1 cellular context compared by ENCODE assay signal in genomic region chr5:172420215-172420934, GRCh38.
TF ChIP-seq lines count a peak whose summit lies in the region.

No MANE protein-coding gene starts in this region.

TF ChIP-seq in HepG2, 621 proteins besides CTCF, POLR2A, EP300 and RAD21 (continued from another document and continues in another):
- TF ChIP-seq, protein P1, sequence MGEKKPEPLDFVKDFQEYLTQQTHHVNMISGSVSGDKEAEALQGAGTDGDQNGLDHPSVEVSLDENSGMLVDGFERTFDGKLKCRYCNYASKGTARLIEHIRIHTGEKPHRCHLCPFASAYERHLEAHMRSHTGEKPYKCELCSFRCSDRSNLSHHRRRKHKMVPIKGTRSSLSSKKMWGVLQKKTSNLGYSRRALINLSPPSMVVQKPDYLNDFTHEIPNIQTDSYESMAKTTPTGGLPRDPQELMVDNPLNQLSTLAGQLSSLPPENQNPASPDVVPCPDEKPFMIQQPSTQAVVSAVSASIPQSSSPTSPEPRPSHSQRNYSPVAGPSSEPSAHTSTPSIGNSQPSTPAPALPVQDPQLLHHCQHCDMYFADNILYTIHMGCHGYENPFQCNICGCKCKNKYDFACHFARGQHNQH (CRISPR knock-in tag; IDR thresholded peaks at IDR 0.05): 0 out of 2 replicates have a peak, but pooled peaks have one; percentile 60
- TF ChIP-seq SALL1 (CRISPR knock-in tag; IDR thresholded peaks at IDR 0.05) (peak; percentile 53; the same call in 1 of the 2 replicates), ZNF281 (CRISPR knock-in tag; IDR thresholded peaks at IDR 0.05; ENCODE audit: borderline replicate concordance) (peak; percentile 20; the same call in 1 of the 2 replicates), ELF1 (CRISPR knock-in tag; IDR thresholded peaks at IDR 0.05) (peak; percentile 64), NRL (CRISPR knock-in tag; IDR thresholded peaks at IDR 0.05; ENCODE audit: borderline replicate concordance) (no peak), FOSL2 (CRISPR knock-in tag; IDR thresholded peaks at IDR 0.05) (peak; percentile 67), NR2F1 (CRISPR knock-in tag; IDR thresholded peaks at IDR 0.05) (0 out of 4 replicates have a peak, but pooled peaks of 1 of the 2 experiments have one; percentile 25), SP2 (CRISPR knock-in tag; IDR thresholded peaks at IDR 0.05) (peak; percentile 96), TEAD3 (CRISPR knock-in tag; optimal IDR thresholded peaks at IDR 0.05; ENCODE audit: borderline replicate concordance) (peak; percentile 56), KAT7 (CRISPR knock-in tag; IDR thresholded peaks at IDR 0.05; ENCODE audit: borderline replicate concordance) (no peak), SATB2 (CRISPR knock-in tag; IDR thresholded peaks at IDR 0.05) (no peak), REPIN1 (CRISPR knock-in tag; IDR thresholded peaks at IDR 0.05; ENCODE audit: borderline replicate concordance, low read depth) (0 out of 2 replicates have a peak, but pooled peaks have one; percentile 27), CHD2 (IDR thresholded peaks at IDR 0.05; ENCODE audit: low read depth, low read length) (peak; percentile 47; the same call in 1 of the 2 replicates), NCOR1 (IDR thresholded peaks at IDR 0.05; ENCODE audit: borderline replicate concordance, low read length) (peak; percentile 24; the same call in 1 of the 2 replicates), SOX5 (CRISPR knock-in tag; IDR thresholded peaks at IDR 0.05; ENCODE audit: borderline replicate concordance) (peak; percentile 51; the same call in 1 of the 2 replicates), TFDP1 (CRISPR knock-in tag; IDR thresholded peaks at IDR 0.05; ENCODE audit: borderline replicate concordance) (0 out of 2 replicates have a peak, but pooled peaks have one; percentile 16), MBD4 (IDR thresholded peaks at IDR 0.05; ENCODE audit: borderline replicate concordance, low read length) (no peak), NFE2L2 (IDR thresholded peaks at IDR 0.05; ENCODE audit: low read length) (no peak)
- TF ChIP-seq, protein P2, sequence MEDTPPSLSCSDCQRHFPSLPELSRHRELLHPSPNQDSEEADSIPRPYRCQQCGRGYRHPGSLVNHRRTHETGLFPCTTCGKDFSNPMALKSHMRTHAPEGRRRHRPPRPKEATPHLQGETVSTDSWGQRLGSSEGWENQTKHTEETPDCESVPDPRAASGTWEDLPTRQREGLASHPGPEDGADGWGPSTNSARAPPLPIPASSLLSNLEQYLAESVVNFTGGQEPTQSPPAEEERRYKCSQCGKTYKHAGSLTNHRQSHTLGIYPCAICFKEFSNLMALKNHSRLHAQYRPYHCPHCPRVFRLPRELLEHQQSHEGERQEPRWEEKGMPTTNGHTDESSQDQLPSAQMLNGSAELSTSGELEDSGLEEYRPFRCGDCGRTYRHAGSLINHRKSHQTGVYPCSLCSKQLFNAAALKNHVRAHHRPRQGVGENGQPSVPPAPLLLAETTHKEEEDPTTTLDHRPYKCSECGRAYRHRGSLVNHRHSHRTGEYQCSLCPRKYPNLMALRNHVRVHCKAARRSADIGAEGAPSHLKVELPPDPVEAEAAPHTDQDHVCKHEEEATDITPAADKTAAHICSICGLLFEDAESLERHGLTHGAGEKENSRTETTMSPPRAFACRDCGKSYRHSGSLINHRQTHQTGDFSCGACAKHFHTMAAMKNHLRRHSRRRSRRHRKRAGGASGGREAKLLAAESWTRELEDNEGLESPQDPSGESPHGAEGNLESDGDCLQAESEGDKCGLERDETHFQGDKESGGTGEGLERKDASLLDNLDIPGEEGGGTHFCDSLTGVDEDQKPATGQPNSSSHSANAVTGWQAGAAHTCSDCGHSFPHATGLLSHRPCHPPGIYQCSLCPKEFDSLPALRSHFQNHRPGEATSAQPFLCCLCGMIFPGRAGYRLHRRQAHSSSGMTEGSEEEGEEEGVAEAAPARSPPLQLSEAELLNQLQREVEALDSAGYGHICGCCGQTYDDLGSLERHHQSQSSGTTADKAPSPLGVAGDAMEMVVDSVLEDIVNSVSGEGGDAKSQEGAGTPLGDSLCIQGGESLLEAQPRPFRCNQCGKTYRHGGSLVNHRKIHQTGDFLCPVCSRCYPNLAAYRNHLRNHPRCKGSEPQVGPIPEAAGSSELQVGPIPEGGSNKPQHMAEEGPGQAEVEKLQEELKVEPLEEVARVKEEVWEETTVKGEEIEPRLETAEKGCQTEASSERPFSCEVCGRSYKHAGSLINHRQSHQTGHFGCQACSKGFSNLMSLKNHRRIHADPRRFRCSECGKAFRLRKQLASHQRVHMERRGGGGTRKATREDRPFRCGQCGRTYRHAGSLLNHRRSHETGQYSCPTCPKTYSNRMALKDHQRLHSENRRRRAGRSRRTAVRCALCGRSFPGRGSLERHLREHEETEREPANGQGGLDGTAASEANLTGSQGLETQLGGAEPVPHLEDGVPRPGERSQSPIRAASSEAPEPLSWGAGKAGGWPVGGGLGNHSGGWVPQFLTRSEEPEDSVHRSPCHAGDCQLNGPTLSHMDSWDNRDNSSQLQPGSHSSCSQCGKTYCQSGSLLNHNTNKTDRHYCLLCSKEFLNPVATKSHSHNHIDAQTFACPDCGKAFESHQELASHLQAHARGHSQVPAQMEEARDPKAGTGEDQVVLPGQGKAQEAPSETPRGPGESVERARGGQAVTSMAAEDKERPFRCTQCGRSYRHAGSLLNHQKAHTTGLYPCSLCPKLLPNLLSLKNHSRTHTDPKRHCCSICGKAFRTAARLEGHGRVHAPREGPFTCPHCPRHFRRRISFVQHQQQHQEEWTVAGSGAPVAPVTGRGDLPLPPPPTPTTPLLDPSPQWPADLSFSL (CRISPR knock-in tag; IDR thresholded peaks at IDR 0.05): peak; percentile 43; the same call in 1 of the 2 replicates
- TF ChIP-seq, protein P3, sequence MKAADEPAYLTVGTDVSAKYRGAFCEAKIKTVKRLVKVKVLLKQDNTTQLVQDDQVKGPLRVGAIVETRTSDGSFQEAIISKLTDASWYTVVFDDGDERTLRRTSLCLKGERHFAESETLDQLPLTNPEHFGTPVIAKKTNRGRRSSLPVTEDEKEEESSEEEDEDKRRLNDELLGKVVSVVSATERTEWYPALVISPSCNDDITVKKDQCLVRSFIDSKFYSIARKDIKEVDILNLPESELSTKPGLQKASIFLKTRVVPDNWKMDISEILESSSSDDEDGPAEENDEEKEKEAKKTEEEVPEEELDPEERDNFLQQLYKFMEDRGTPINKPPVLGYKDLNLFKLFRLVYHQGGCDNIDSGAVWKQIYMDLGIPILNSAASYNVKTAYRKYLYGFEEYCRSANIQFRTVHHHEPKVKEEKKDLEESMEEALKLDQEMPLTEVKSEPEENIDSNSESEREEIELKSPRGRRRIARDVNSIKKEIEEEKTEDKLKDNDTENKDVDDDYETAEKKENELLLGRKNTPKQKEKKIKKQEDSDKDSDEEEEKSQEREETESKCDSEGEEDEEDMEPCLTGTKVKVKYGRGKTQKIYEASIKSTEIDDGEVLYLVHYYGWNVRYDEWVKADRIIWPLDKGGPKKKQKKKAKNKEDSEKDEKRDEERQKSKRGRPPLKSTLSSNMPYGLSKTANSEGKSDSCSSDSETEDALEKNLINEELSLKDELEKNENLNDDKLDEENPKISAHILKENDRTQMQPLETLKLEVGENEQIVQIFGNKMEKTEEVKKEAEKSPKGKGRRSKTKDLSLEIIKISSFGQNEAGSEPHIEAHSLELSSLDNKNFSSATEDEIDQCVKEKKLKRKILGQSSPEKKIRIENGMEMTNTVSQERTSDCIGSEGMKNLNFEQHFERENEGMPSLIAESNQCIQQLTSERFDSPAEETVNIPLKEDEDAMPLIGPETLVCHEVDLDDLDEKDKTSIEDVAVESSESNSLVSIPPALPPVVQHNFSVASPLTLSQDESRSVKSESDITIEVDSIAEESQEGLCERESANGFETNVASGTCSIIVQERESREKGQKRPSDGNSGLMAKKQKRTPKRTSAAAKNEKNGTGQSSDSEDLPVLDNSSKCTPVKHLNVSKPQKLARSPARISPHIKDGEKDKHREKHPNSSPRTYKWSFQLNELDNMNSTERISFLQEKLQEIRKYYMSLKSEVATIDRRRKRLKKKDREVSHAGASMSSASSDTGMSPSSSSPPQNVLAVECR (CRISPR knock-in tag; IDR thresholded peaks at IDR 0.05; ENCODE audit: borderline replicate concordance): peak; percentile 29; the same call in 1 of the 2 replicates
- TF ChIP-seq, protein P4, sequence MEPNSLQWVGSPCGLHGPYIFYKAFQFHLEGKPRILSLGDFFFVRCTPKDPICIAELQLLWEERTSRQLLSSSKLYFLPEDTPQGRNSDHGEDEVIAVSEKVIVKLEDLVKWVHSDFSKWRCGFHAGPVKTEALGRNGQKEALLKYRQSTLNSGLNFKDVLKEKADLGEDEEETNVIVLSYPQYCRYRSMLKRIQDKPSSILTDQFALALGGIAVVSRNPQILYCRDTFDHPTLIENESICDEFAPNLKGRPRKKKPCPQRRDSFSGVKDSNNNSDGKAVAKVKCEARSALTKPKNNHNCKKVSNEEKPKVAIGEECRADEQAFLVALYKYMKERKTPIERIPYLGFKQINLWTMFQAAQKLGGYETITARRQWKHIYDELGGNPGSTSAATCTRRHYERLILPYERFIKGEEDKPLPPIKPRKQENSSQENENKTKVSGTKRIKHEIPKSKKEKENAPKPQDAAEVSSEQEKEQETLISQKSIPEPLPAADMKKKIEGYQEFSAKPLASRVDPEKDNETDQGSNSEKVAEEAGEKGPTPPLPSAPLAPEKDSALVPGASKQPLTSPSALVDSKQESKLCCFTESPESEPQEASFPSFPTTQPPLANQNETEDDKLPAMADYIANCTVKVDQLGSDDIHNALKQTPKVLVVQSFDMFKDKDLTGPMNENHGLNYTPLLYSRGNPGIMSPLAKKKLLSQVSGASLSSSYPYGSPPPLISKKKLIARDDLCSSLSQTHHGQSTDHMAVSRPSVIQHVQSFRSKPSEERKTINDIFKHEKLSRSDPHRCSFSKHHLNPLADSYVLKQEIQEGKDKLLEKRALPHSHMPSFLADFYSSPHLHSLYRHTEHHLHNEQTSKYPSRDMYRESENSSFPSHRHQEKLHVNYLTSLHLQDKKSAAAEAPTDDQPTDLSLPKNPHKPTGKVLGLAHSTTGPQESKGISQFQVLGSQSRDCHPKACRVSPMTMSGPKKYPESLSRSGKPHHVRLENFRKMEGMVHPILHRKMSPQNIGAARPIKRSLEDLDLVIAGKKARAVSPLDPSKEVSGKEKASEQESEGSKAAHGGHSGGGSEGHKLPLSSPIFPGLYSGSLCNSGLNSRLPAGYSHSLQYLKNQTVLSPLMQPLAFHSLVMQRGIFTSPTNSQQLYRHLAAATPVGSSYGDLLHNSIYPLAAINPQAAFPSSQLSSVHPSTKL (CRISPR knock-in tag; IDR thresholded peaks at IDR 0.05): peak; percentile 40
- TF ChIP-seq, protein P5, sequence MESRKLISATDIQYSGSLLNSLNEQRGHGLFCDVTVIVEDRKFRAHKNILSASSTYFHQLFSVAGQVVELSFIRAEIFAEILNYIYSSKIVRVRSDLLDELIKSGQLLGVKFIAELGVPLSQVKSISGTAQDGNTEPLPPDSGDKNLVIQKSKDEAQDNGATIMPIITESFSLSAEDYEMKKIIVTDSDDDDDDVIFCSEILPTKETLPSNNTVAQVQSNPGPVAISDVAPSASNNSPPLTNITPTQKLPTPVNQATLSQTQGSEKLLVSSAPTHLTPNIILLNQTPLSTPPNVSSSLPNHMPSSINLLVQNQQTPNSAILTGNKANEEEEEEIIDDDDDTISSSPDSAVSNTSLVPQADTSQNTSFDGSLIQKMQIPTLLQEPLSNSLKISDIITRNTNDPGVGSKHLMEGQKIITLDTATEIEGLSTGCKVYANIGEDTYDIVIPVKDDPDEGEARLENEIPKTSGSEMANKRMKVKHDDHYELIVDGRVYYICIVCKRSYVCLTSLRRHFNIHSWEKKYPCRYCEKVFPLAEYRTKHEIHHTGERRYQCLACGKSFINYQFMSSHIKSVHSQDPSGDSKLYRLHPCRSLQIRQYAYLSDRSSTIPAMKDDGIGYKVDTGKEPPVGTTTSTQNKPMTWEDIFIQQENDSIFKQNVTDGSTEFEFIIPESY (CRISPR knock-in tag; IDR thresholded peaks at IDR 0.05): 0 out of 2 replicates have a peak, but pooled peaks have one; percentile 10
- TF ChIP-seq, protein P6, sequence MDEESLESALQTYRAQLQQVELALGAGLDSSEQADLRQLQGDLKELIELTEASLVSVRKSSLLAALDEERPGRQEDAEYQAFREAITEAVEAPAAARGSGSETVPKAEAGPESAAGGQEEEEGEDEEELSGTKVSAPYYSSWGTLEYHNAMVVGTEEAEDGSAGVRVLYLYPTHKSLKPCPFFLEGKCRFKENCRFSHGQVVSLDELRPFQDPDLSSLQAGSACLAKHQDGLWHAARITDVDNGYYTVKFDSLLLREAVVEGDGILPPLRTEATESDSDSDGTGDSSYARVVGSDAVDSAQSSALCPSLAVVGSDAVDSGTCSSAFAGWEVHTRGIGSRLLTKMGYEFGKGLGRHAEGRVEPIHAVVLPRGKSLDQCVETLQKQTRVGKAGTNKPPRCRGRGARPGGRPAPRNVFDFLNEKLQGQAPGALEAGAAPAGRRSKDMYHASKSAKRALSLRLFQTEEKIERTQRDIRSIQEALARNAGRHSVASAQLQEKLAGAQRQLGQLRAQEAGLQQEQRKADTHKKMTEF (CRISPR knock-in tag; IDR thresholded peaks at IDR 0.05): peak; percentile 53
